ENCODE assay signal across 8 cellular contexts in genomic region chr2:83196225-83196624, GRCh38.
DNase-seq lines count a peak whose midpoint lies in the region; ATAC-seq and TF ChIP-seq lines count a peak whose summit lies in the region.

No MANE protein-coding gene starts in this region.

- no peaks in the 10 kb centered on the region for H3K79me2 ChIP-seq in neural cell (replicated peaks; ENCODE audit: insufficient read depth, low read length)

- H3K9ac ChIP-seq in neural cell (ENCODE audit: low read length), result no peak overlapping the region

- no peaks in the 10 kb centered on the region for H3K27me3 ChIP-seq in neural cell (ENCODE audit: insufficient read depth, low read depth, low read length)

- no peaks in the 10 kb centered on the region for H3K9me3 ChIP-seq in neural cell (ENCODE audit: low read length)

- H3K4me3 ChIP-seq in epithelial cell of esophagus (ENCODE audit: low read length), result no peak overlapping the region
- no peak overlapping the region for H3K4me3 ChIP-seq in neural cell (ENCODE audit: low read length)

- no peaks in the 10 kb centered on the region for H4K20me1 ChIP-seq in neural cell (ENCODE audit: insufficient read depth)

- no peaks in the 10 kb centered on the region for H3K36me3 ChIP-seq in neural cell (ENCODE audit: insufficient read depth, low read length)

- no peak for DNase-seq in GM13977 (ENCODE audit: low spot score)
- peak; percentile 8 for DNase-seq in NCI-H69 (lab: John Stamatoyannopoulos, UW)
- DNase-seq in epithelial cell of esophagus (ENCODE audit: low read depth), result peak; percentile 55
- no peak for DNase-seq in NCI-H345 treated with DMSO at 0.1 percent for 48 hours (lab: John Stamatoyannopoulos, UW; ENCODE audit: unreplicated experiment)
- no peak for DNase-seq in COLO668 (lab: John Stamatoyannopoulos, UW; ENCODE audit: unreplicated experiment)

- H3F3A ChIP-seq in neural cell (ENCODE audit: insufficient read depth, low read length, poor library complexity, severe bottlenecking), result no peaks in the 10 kb centered on the region

- H3K27ac ChIP-seq in neural cell (ENCODE audit: low read length), result no peak overlapping the region

- no peak overlapping the region for H3K4me2 ChIP-seq in neural cell (ENCODE audit: low read length)

- H3K9me2 ChIP-seq in neural cell (ENCODE audit: insufficient read depth, low read length), result no peaks in the 10 kb centered on the region

- in situ Hi-C loops in GM13977 (cut with MboI; ENCODE audit: low pct_unique_long_range_greater_than_20kb, low sequenced_read_pairs, unreplicated experiment), result no loop called here

- ATAC-seq in GM21447 (IDR thresholded peaks at IDR 0.05; ENCODE audit: unreplicated experiment) (no peak), GM21737 (IDR thresholded peaks at IDR 0.05; ENCODE audit: unreplicated experiment) (no peak)

- TF ChIP-seq RAD21 in neural cell (conservative IDR thresholded peaks at IDR 0.05), result peak; percentile 78

- peak; percentile 55 for TF ChIP-seq CTCF in GM13977 (IDR thresholded peaks at IDR 0.05; ENCODE audit: extremely low read depth, insufficient read depth, missing control alignments)
- peak; percentile 58 for TF ChIP-seq CTCF in epithelial cell of esophagus (IDR thresholded peaks at IDR 0.05; ENCODE audit: insufficient read depth, low read depth, low read length, missing control alignments)
- peak; percentile 70 for TF ChIP-seq CTCF in neural cell (IDR thresholded peaks at IDR 0.05; ENCODE audit: poor library complexity, severe bottlenecking)

- TF ChIP-seq EP300 in neural cell (conservative IDR thresholded peaks at IDR 0.05; ENCODE audit: poor library complexity, severe bottlenecking), result no peak

- H2AFZ ChIP-seq in neural cell (ENCODE audit: low read depth, low read length), result no peak overlapping the region

TF ChIP-seq in neural cell, 6 proteins besides CTCF, POLR2A, EP300 and RAD21:
- TF ChIP-seq REST (IDR thresholded peaks at IDR 0.05; ENCODE audit: borderline replicate concordance) (no peak), POLR2AphosphoS5 (IDR thresholded peaks at IDR 0.05) (no peak), MXI1 (conservative IDR thresholded peaks at IDR 0.05; ENCODE audit: poor library complexity, severe bottlenecking) (no peak), EZH2 (IDR thresholded peaks at IDR 0.05; ENCODE audit: borderline replicate concordance, insufficient read depth, low read length, poor library complexity, severe bottlenecking) (no peak), SMC3 (conservative IDR thresholded peaks at IDR 0.05; ENCODE audit: poor library complexity) (peak; percentile 68), TAF1 (IDR thresholded peaks at IDR 0.05; ENCODE audit: low read depth) (no peak)

Comparison
In these comparisons a context has a peak if more than half of its experiments do, and no peak if none do; other contexts are left out.
1. DNase-seq: peak in NCI-H69 (single experiment) and epithelial cell of esophagus (single experiment); none in GM13977 (single experiment), NCI-H345 treated with DMSO at 0.1 percent for 48 hours (single experiment) and COLO668 (single experiment).
2. Peak in every context shown above with its lines, with median percentiles within 50 percentile points of each other: CTCF ChIP-seq.